13 cellular contexts compared by ENCODE assay signal in genomic region chr14:96380735-96381134, GRCh38. TPM values are rescaled to one million over a fixed set of nuclear protein-coding genes. Genes with fewer than 3 reads are reported as not detected.
DNase-seq lines count a peak whose midpoint lies in the region; ATAC-seq and TF ChIP-seq lines count a peak whose summit lies in the region.
"Had no signal": no experiment of that assay in that cellular context is flagged by ENCODE, and none has a peak within 500 bp of the region (broad histone marks: within the 10 kb centered on the region; RNA-seq: fewer than 3 reads in every experiment).

No MANE protein-coding gene starts in this region.

- H3K4me3 ChIP-seq in GM12865 (ENCODE audit: low read depth, low read length) (no peak overlapping the region), Karpas-422 (ENCODE audit: low read length) (peak overlapping the region; percentile 17)

- peaks cover 60% of the 10 kb centered on the region for H3K79me2 ChIP-seq in Karpas-422 (ENCODE audit: low read length)

- no peak overlapping the region for H2AFZ ChIP-seq in Karpas-422 (ENCODE audit: low read length)

- no peaks in the 10 kb centered on the region for H3K9me2 ChIP-seq in Karpas-422 (replicated peaks; ENCODE audit: insufficient read depth, low read length)

- no peaks in the 10 kb centered on the region for H3K27me3 ChIP-seq in Karpas-422 (ENCODE audit: low read length)

- no peaks in the 10 kb centered on the region for H3K9me3 ChIP-seq in Karpas-422 (ENCODE audit: low read length)

- in situ Hi-C loops in KBM-7 (cut with MboI; ENCODE audit: low pct_unique_long_range_greater_than_20kb, low sequenced_read_pairs): no loop called here

- H3K4me2 ChIP-seq in Karpas-422 (ENCODE audit: low read depth, low read length, poor library complexity, severe bottlenecking): peak overlapping the region; percentile 53

- no peaks in the 10 kb centered on the region for H4K20me1 ChIP-seq in Karpas-422 (ENCODE audit: insufficient read depth, low read depth, low read length)

- H3K9ac ChIP-seq in Karpas-422 (ENCODE audit: low read length): peak overlapping the region; percentile 33

- ATAC-seq in GM19438 (IDR thresholded peaks at IDR 0.05; ENCODE audit: low read depth, unreplicated experiment) (peak; percentile 63), HG02870 (IDR thresholded peaks at IDR 0.05; ENCODE audit: unreplicated experiment) (peak; percentile 85), HG02571 (IDR thresholded peaks at IDR 0.05; ENCODE audit: unreplicated experiment) (no peak), HG03025 (IDR thresholded peaks at IDR 0.05; ENCODE audit: low FRiP score, unreplicated experiment) (no peak)
- ATAC-seq: activated CD4-positive, alpha-beta T cell treated with anti-CD3 and anti-CD28 coated beads for 36 hours had no signal

- DNase-seq in GM12865 (ENCODE audit: low read depth): peak; percentile 66
- peak; percentile 74 for DNase-seq in Karpas-422
- DNase-seq in NCI-H1105 (lab: John Stamatoyannopoulos, UW): no peak
- no peak for DNase-seq in KBM-7
- DNase-seq: ACHN; activated CD4-positive, alpha-beta T cell treated with anti-CD3 and anti-CD28 coated beads for 36 hours; NCI-H226; SIG-M5; stimulated activated CD4-positive, alpha-beta T cell treated with anti-CD3 and anti-CD28 coated beads, Interleukin-4, amount 100 ng/mL, for 4 hours had no signal

- peaks cover 75% of the 10 kb centered on the region for H3K4me1 ChIP-seq in Karpas-422 (ENCODE audit: low read length)

- peaks cover 19% of the 10 kb centered on the region for H3K36me3 ChIP-seq in Karpas-422 (ENCODE audit: insufficient read depth, low read length)

- no peak for TF ChIP-seq CTCF in GM12865 (IDR thresholded peaks at IDR 0.05; ENCODE audit: insufficient read depth, low read depth, low read length, missing control alignments)

- peak overlapping the region; percentile 92 for H3K27ac ChIP-seq in Karpas-422 (ENCODE audit: low read length)

RNA-seq across cellular contexts. Expression of gene AK7, which starts 11.2 kb away (rescaled TPM):
- 4.7 and 9.5 TPM in 2 replicates for total RNA-seq in Karpas-422 (2014; rRNA removed; shearing (Covaris generic); ENCODE audit: low replicate concordance)

RNA-seq across cellular contexts. Expression of gene GSKIP, which starts 17.4 kb away (rescaled TPM):
- total RNA-seq in Karpas-422 (2014; rRNA removed; shearing (Covaris generic); ENCODE audit: low replicate concordance): 20.5 and 53.3 TPM in 2 replicates

RNA-seq across cellular contexts. Expression of gene ATG2B, which starts 17.6 kb away (rescaled TPM):
- total RNA-seq in Karpas-422 (2014; rRNA removed; shearing (Covaris generic); ENCODE audit: low replicate concordance): 53.9 and 60.8 TPM in 2 replicates

Comparison
In these comparisons a context has a peak if more than half of its experiments do, and no peak if none do; other contexts are left out.
1. DNase-seq: peak in GM12865 (single experiment) and Karpas-422 (single experiment); none in NCI-H1105 (single experiment) and KBM-7 (single experiment).
2. ATAC-seq: peak in GM19438 (single experiment) and HG02870 (single experiment); none in HG02571 (single experiment) and HG03025 (single experiment).